In genomic region chr15:39874890-39875549, GRCh38 we compare ENCODE assay signal across 8 cellular contexts. TPM values are rescaled to one million over a fixed set of nuclear protein-coding genes. Genes with fewer than 3 reads are reported as not detected.
DNase-seq lines count a peak whose midpoint lies in the region; ATAC-seq and TF ChIP-seq lines count a peak whose summit lies in the region.

No MANE protein-coding gene starts in this region.

- no peak overlapping the region for H3K4me3 ChIP-seq in RWPE2 (ENCODE audit: severe bottlenecking)
- H3K4me3 ChIP-seq in psoas muscle: no peak overlapping the region

- H3K36me3 Mint-ChIP-seq in HFFc6 (ENCODE audit: low read depth): peaks cover 34% of the 10 kb centered on the region

- H3K4me1 ChIP-seq in RWPE2 (ENCODE audit: insufficient read depth, poor library complexity, severe bottlenecking) (peaks cover 11% of the 10 kb centered on the region), psoas muscle (no peaks in the 10 kb centered on the region)

- no peak for ATAC-seq in RWPE2 (ENCODE audit: low read depth)
- no peak for ATAC-seq in psoas muscle
- no peak for ATAC-seq in GM21381 (IDR thresholded peaks at IDR 0.05; ENCODE audit: unreplicated experiment)

- peaks cover 51% of the 10 kb centered on the region for H3K4me1 Mint-ChIP-seq in HFFc6 (ENCODE audit: low read depth)

- H3K4me3 Mint-ChIP-seq in HFFc6: no peak overlapping the region

- DNase-seq in DMS53 treated with DMSO at 0.1 percent for 48 hours (lab: John Stamatoyannopoulos, UW; ENCODE audit: unreplicated experiment) (peak; percentile 23), HFFc6 (peak; percentile 31), RWPE2 (ENCODE audit: low spot score) (no peak), erythroblast (lab: John Stamatoyannopoulos, UW) (peak; percentile 35 to 51), psoas muscle (no peak), caudate nucleus (lab: John Stamatoyannopoulos, UW) (no peak), C1 segment of cervical spinal cord (lab: John Stamatoyannopoulos, UW) (no peak)

- no peak overlapping the region for H3K27ac ChIP-seq in RWPE2 (ENCODE audit: poor library complexity, severe bottlenecking)
- H3K27ac ChIP-seq in psoas muscle: no peak overlapping the region
- no peak overlapping the region for H3K27ac ChIP-seq in caudate nucleus (ENCODE audit: low read depth, low read length)

- peak; percentile 77 for TF ChIP-seq CTCF in HFFc6 (IDR thresholded peaks at IDR 0.05)
- peak; percentile 88 for TF ChIP-seq CTCF in RWPE2 (IDR thresholded peaks at IDR 0.05; ENCODE audit: poor library complexity, severe bottlenecking)
- TF ChIP-seq CTCF in psoas muscle (IDR thresholded peaks at IDR 0.05): peak; percentile 31

- no peak overlapping the region for H3K27ac Mint-ChIP-seq in HFFc6

- H3K36me3 ChIP-seq in RWPE2 (ENCODE audit: low read depth): no peaks in the 10 kb centered on the region
- H3K36me3 ChIP-seq in psoas muscle (ENCODE audit: insufficient read depth in 1 of 2, low read depth in 1 of 2): no peaks in the 10 kb centered on the region

- peaks cover 4% of the 10 kb centered on the region for H3K27me3 Mint-ChIP-seq in HFFc6 (ENCODE audit: insufficient read depth)

- no peak for TF ChIP-seq POLR2A in erythroblast (IDR thresholded peaks at IDR 0.05; ENCODE audit: low read length)

- no peaks in the 10 kb centered on the region for H3K9me3 Mint-ChIP-seq in HFFc6

- WGBS in psoas muscle, 3 donors: 63 to 75% (median 70%) methylated on average over 9 of the region's 9 CpGs

- intact Hi-C loops in psoas muscle (cut with DNase I): loop anchor here in 1 of 2 donors (5.0 kb wide), 1 partner anchor 88 kb away; no protein-coding TSS in a partner anchor

- no peaks in the 10 kb centered on the region for H3K27me3 ChIP-seq in RWPE2 (ENCODE audit: insufficient read depth, poor library complexity, severe bottlenecking)
- no peaks in the 10 kb centered on the region for H3K27me3 ChIP-seq in psoas muscle (ENCODE audit: insufficient read depth in 3 of 3, low read length in 2 of 3)

- H3K9me3 ChIP-seq in RWPE2 (ENCODE audit: severe bottlenecking) (no peaks in the 10 kb centered on the region), psoas muscle (no peaks in the 10 kb centered on the region)

RNA-seq across cellular contexts. Expression of gene GPR176, which starts 45.0 kb away (rescaled TPM):
- total RNA-seq in HFFc6 (2021; fragmentation: NEBNext Ultra II Directional; extraction: Animal tissue kit (Norgen Biotek cat#: 25700)): 100 to 1,000 TPM; 151 to 193 (median 169) TPM
- 1 to 10 TPM in 2 of 4 donors, under 1 TPM in 2; 0.36 to 1.3 (median 0.92) TPM for total RNA-seq in psoas muscle
- under 1 TPM; 0.30 to 0.90 (median 0.64) TPM for polyA plus RNA-seq in psoas muscle

RNA-seq across cellular contexts. Expression of gene EIF2AK4, which starts 58.9 kb away (rescaled TPM):
- 10 to 100 TPM; 85.6 to 94.3 (median 90.1) TPM for total RNA-seq in HFFc6 (2021; fragmentation: NEBNext Ultra II Directional; extraction: Animal tissue kit (Norgen Biotek cat#: 25700))
- total RNA-seq in psoas muscle: 10 to 100 TPM; 15.8 to 26.9 (median 18.4) TPM
- polyA plus RNA-seq in psoas muscle: 10 to 100 TPM; 18.1 to 26.5 (median 24.2) TPM

Comparison
In these comparisons a context has a peak if more than half of its experiments do, and no peak if none do; other contexts are left out.
1. DNase-seq: peak in DMS53 treated with DMSO at 0.1 percent for 48 hours (single experiment), HFFc6 (single experiment) and erythroblast (2 of 2); none in RWPE2 (single experiment), psoas muscle (0 of 2), caudate nucleus (0 of 61) and C1 segment of cervical spinal cord (0 of 14).
2. CTCF ChIP-seq: peak in every context shown above with its lines; median percentile 88 in RWPE2; 77 in HFFc6; 31 in psoas muscle.
3. RNA of gene GPR176, which starts 45.0 kb away (total RNA-seq): 151 to 193 TPM in HFFc6; 0.36 to 1.3 TPM in psoas muscle; every median in the first group is over 10 times any median in the second.